In genomic region chr6:29651413-29652197, GRCh38 we compare ENCODE assay signal across 8 cellular contexts. TPM values are rescaled to one million over a fixed set of nuclear protein-coding genes. Genes with fewer than 3 reads are reported as not detected.
A peak's percentile ranks its signal among the peaks of the same experiment; 100 is the strongest.
DNase-seq lines count a peak whose midpoint lies in the region; ATAC-seq, FAIRE-seq and TF ChIP-seq lines count a peak whose summit lies in the region.

No MANE protein-coding gene starts in this region.

- intact Hi-C loops in PC-9 (cut with micrococcal nuclease; ENCODE audit: unreplicated experiment) (loop anchor here (1.0 to 2.0 kb wide), 2 partner anchors 101 to 519 kb away; no protein-coding TSS in a partner anchor), gastrocnemius medialis (cut with DNase I; ENCODE audit: low total_unique reads) (no loop called here)

- no peaks in the 10 kb centered on the region for H3K27me3 ChIP-seq in PC-9 (ENCODE audit: insufficient read depth, low read depth)
- H3K27me3 ChIP-seq in gastrocnemius medialis = no peaks in the 10 kb centered on the region

- FAIRE-seq in GM19239 (lab: Jason Lieb, UNC) = peak; percentile 83

- H4K20me1 ChIP-seq in PC-9 (ENCODE audit: insufficient read depth) = no peaks in the 10 kb centered on the region

- H3K4me1 ChIP-seq in PC-9 (replicated peaks; ENCODE audit: insufficient read depth) = peaks cover 3% of the 10 kb centered on the region; the same call in 1 of the 2 replicates
- H3K4me1 ChIP-seq in gastrocnemius medialis = peaks cover 0 to 3% of the 10 kb centered on the region in 2 donors

- CTCF ChIA-PET in PC-9 (lab: Charles Lee) = interaction anchor here (0.7 to 3.3 kb wide), 5 partner anchors 10 to 146 kb away, joined by 3 to 22 read pairs (median 10); no protein-coding TSS in a partner anchor

- H3K36me3 ChIP-seq in PC-9 (ENCODE audit: low read depth) (no peaks in the 10 kb centered on the region), gastrocnemius medialis (no peaks in the 10 kb centered on the region)

- TF ChIP-seq POLR2A in gastrocnemius medialis (IDR thresholded peaks at IDR 0.05) = no peak
- TF ChIP-seq POLR2A in GM18505 (IDR thresholded peaks at IDR 0.05; ENCODE audit: borderline replicate concordance, extremely low read depth, insufficient read depth, insufficient read length) = no peak

- no peaks in the 10 kb centered on the region for H3K9me2 ChIP-seq in PC-9 (ENCODE audit: insufficient read depth)

- H3K79me2 ChIP-seq in PC-9 (ENCODE audit: low read depth) = no peaks in the 10 kb centered on the region

- TF ChIP-seq CTCF in AG10803 (conservative IDR thresholded peaks at IDR 0.05; ENCODE audit: low read length) (peak; percentile 70), PC-9 (conservative IDR thresholded peaks at IDR 0.05) (peak; percentile 76), epithelial cell of esophagus (IDR thresholded peaks at IDR 0.05; ENCODE audit: insufficient read depth, low read depth, low read length, missing control alignments) (peak; percentile 51), gastrocnemius medialis (IDR thresholded peaks at IDR 0.05 in 4 of 5, conservative IDR thresholded peaks at IDR 0.05 in 1 of 5) (peak in 4 of 5 experiments; percentile 21 to 55 (median 32))

- ATAC-seq in gastrocnemius medialis (no peak), GM18505 (IDR thresholded peaks at IDR 0.05; ENCODE audit: unreplicated experiment) (no peak)

- H3K27ac ChIP-seq in PC-9 (no peak overlapping the region), gastrocnemius medialis (no peak overlapping the region)

- in situ Hi-C loops in gastrocnemius medialis (cut with MboI; ENCODE audit: low sequenced_read_pairs in 4 of 4) = no loop called here

- no peak overlapping the region for H3K4me3 ChIP-seq in AG10803 (ENCODE audit: low read length)
- no peak overlapping the region for H3K4me3 ChIP-seq in PC-9
- no peak overlapping the region for H3K4me3 ChIP-seq in epithelial cell of esophagus (ENCODE audit: low read length)
- H3K4me3 ChIP-seq in gastrocnemius medialis = no peak overlapping the region

- DNase-seq in AG10803 (ENCODE audit: low read depth) (peak; percentile 36), GM19239 (ENCODE audit: insufficient read length, low spot score) (no peak), PC-9 (no peak), epithelial cell of esophagus (ENCODE audit: low read depth) (peak; percentile 54), gastrocnemius medialis (no peak), cerebellar nuclear complex (lab: John Stamatoyannopoulos, UW) (no peak)
- DNase-seq in activated naive CD4-positive, alpha-beta T cell treated with Interleukin-2 at 50 U/mL for 16 hours = no peak

- H3K9me3 ChIP-seq in PC-9 (ENCODE audit: insufficient read depth, low read depth) = no peaks in the 10 kb centered on the region
- H3K9me3 ChIP-seq in gastrocnemius medialis = no peaks in the 10 kb centered on the region

- peaks cover 4% of the 10 kb centered on the region; the same call in 1 of the 2 replicates for H3F3A ChIP-seq in PC-9 (ENCODE audit: insufficient read depth, low read depth)

- no peak overlapping the region for H3K4me2 ChIP-seq in PC-9

- no TSS peak for BruUV-seq in PC-9 (replicated peaks; lab: Mats Ljungman, UMichigan)

- POLR2A ChIA-PET in PC-9 (lab: Charles Lee; ENCODE audit: unreplicated experiment) = interaction anchor here (0.6 kb wide), 1 partner anchor 209 kb away, joined by 3 read pairs; no protein-coding TSS in a partner anchor

- no peak overlapping the region for H2AFZ ChIP-seq in PC-9

RNA-seq across cellular contexts. Expression of gene MOG, which starts 5.3 kb away (rescaled TPM):
- total RNA-seq in PC-9 (2021) (not detected in 2 replicates), gastrocnemius medialis (not detected)

RNA-seq across cellular contexts. Expression of gene GABBR1, which starts 18.6 kb away (rescaled TPM):
- total RNA-seq in PC-9 (2021) (36.3 and 43.6 TPM in 2 replicates), gastrocnemius medialis (1 to 10 TPM; 1.0 to 3.8 (median 3.1) TPM)

RNA-seq across cellular contexts. Expression of gene ZFP57, which starts 29.3 kb away (rescaled TPM):
- total RNA-seq in PC-9 (2021) (0.98 and 1.1 TPM in 2 replicates), gastrocnemius medialis (under 1 TPM in 1 of 4 donors, not detected in 3; 0.16 TPM)

Comparison
In these comparisons a context has a peak if more than half of its experiments do, and no peak if none do; other contexts are left out.
1. DNase-seq: peak in AG10803 (single experiment) and epithelial cell of esophagus (single experiment); none in GM19239 (single experiment), PC-9 (0 of 2), gastrocnemius medialis (0 of 2), activated naive CD4-positive, alpha-beta T cell treated with Interleukin-2 at 50 U/mL for 16 hours (single experiment) and cerebellar nuclear complex (0 of 2).
2. Peak in every context shown above with its lines, with median percentiles within 50 percentile points of each other: CTCF ChIP-seq.